ENCODE assay signal across 12 cellular contexts in genomic region chrY:7289889-7290853, GRCh38.
A peak's percentile ranks its signal among the peaks of the same experiment; 100 is the strongest.
DNase-seq lines count a peak whose midpoint lies in the region; ATAC-seq and TF ChIP-seq lines count a peak whose summit lies in the region.
"Had no signal": no experiment of that assay in that cellular context is flagged by ENCODE, and none has a peak within 500 bp of the region (broad histone marks: within the 10 kb centered on the region; RNA-seq: fewer than 3 reads in every experiment).

No MANE protein-coding gene starts in this region.

- CTCF ChIA-PET in activated B cell treated with CpG ODN at 0.5 μM for 24 hours (lab: Charles Lee): interaction anchor here (0.7 kb wide), 1 partner anchor 17 kb away, joined by 5 read pairs; no protein-coding TSS in a partner anchor

- no peak for DNase-seq in activated CD4-positive, CD25-positive, alpha-beta regulatory T cell treated with anti-CD3 and anti-CD28 coated beads, Interleukin-2, amount 50 U/mL, for 72 hours
- no peak for DNase-seq in activated B cell treated with CpG ODN at 0.5 μM for 24 hours
- DNase-seq in pons (ENCODE audit: low spot score): peak; percentile 36
- DNase-seq in NCI-H1436 treated with DMSO at 0.1 percent for 48 hours (lab: John Stamatoyannopoulos, UW): no peak
- DNase-seq in omental fat pad (ENCODE audit: low spot score): no peak
- DNase-seq in immature natural killer cell: no peak
- DNase-seq: EL, Karpas-422, SK-N-SH had no signal

- no peaks in the 10 kb centered on the region for H3K9me3 Mint-ChIP-seq in activated B cell treated with CpG ODN at 0.5 μM for 24 hours
- H3K9me3 Mint-ChIP-seq in immature natural killer cell: no peaks in the 10 kb centered on the region
- H3K9me3 Mint-ChIP-seq: neural crest cell had no signal

- ATAC-seq in activated CD4-positive, CD25-positive, alpha-beta regulatory T cell treated with anti-CD3 and anti-CD28 coated beads, Interleukin-2, amount 50 U/mL, for 24 hours: peak; percentile 24 to 38
- ATAC-seq in HG02759 (IDR thresholded peaks at IDR 0.05; ENCODE audit: unreplicated experiment) (peak; percentile 72), activated B cell treated with CpG ODN at 0.5 μM for 24 hours (ENCODE audit: low read depth) (peak; percentile 45), omental fat pad (ENCODE audit: low FRiP score) (no peak)

- H3K27me3 Mint-ChIP-seq in activated B cell treated with CpG ODN at 0.5 μM for 24 hours: no peaks in the 10 kb centered on the region
- peaks cover 0 to 21% (median 0%) of the 10 kb centered on the region in 3 donors for H3K27me3 Mint-ChIP-seq in immature natural killer cell (ENCODE audit: low read depth in 3 of 3)

- H3K27ac Mint-ChIP-seq in activated B cell treated with CpG ODN at 0.5 μM for 24 hours (peak overlapping the region; percentile 87), immature natural killer cell (peak overlapping the region in 1 of 6 donors; percentile 92)

- H3K36me3 Mint-ChIP-seq in activated B cell treated with CpG ODN at 0.5 μM for 24 hours (ENCODE audit: low read depth) (peaks cover 18% of the 10 kb centered on the region), immature natural killer cell (no peaks in the 10 kb centered on the region)

- H3K4me1 Mint-ChIP-seq in activated B cell treated with CpG ODN at 0.5 μM for 24 hours: peaks cover 36% of the 10 kb centered on the region
- H3K4me1 Mint-ChIP-seq in immature natural killer cell: no peaks in the 10 kb centered on the region
- H3K4me1 Mint-ChIP-seq: neural crest cell had no signal

- H3K4me3 Mint-ChIP-seq in activated B cell treated with CpG ODN at 0.5 μM for 24 hours (peak overlapping the region; percentile 81), immature natural killer cell (peak overlapping the region in 1 of 5 donors; percentile 93)
- H3K4me3 Mint-ChIP-seq: neural crest cell had no signal

- intact Hi-C loops in activated B cell treated with CpG ODN at 0.5 μM for 24 hours (cut with micrococcal nuclease): loop anchor here (1.0 kb wide), 1 partner anchor 17 kb away; no protein-coding TSS in a partner anchor

- TF ChIP-seq CTCF in activated B cell treated with CpG ODN at 0.5 μM for 24 hours (IDR thresholded peaks at IDR 0.05) (no peak), omental fat pad (IDR thresholded peaks at IDR 0.05) (no peak)

- POLR2A ChIA-PET in activated B cell treated with CpG ODN at 0.5 μM for 24 hours (lab: Charles Lee): interaction anchor here (1.5 kb wide), 1 partner anchor 17 kb away, joined by 5 read pairs; no protein-coding TSS in a partner anchor
